Comparison of ENCODE assay signal across 20 cellular contexts in the genomic region with DNA sequence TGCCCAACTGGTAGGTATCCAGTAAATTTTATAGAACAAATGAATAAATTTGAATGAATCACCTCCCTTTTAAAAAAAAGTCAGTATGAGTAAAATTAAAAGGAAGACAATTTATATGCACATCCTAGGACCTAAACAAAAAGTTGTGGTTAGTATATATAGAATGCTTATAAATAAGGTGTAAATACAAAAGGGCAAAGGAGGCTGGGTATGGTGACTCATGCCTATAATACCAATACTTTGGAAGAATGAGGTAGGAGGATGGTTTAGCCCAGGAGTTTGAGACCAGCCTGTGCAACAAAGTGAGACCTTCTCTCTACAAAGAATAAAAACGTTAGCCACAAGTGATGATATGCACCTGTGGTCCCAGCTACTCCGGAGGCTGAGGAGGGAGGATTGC. TPM values are rescaled to one million over a fixed set of nuclear protein-coding genes. Genes with fewer than 3 reads are reported as not detected.
A peak's percentile ranks its signal among the peaks of the same experiment; 100 is the strongest.
DNase-seq lines count a peak whose midpoint lies in the region; ATAC-seq and TF ChIP-seq lines count a peak whose summit lies in the region.
"Had no signal": no experiment of that assay in that cellular context is flagged by ENCODE, and none has a peak within 500 bp of the region (broad histone marks: within the 10 kb centered on the region; RNA-seq: fewer than 3 reads in every experiment).

No MANE protein-coding gene starts in this region.

- no peak overlapping the region for H3K4me3 Mint-ChIP-seq in activated naive CD4-positive, alpha-beta T cell treated with anti-CD3 and anti-CD28 coated beads, Interleukin-2, amount 50 U/mL, for 24 hours
- no peak overlapping the region for H3K4me3 Mint-ChIP-seq in GM23338
- no peak overlapping the region for H3K4me3 Mint-ChIP-seq in central memory CD8-positive, alpha-beta T cell
- no peak overlapping the region for H3K4me3 Mint-ChIP-seq in stimulated activated naive B cell treated with anti-CD40 and anti-IgM and Interleukin-4, amounts not matched to agents 10 μg/mL and 1 μg/mL and 100 μg/mL, for 72 hours
- H3K4me3 Mint-ChIP-seq: CD14-positive monocyte had no signal

- peaks cover 26% of the 10 kb centered on the region for H3K4me1 Mint-ChIP-seq in activated naive CD4-positive, alpha-beta T cell treated with anti-CD3 and anti-CD28 coated beads, Interleukin-2, amount 50 U/mL, for 24 hours
- peaks cover 42% of the 10 kb centered on the region for H3K4me1 Mint-ChIP-seq in GM23338
- H3K4me1 Mint-ChIP-seq in central memory CD8-positive, alpha-beta T cell = peaks cover 26% of the 10 kb centered on the region
- peaks cover 5 to 11% of the 10 kb centered on the region in 2 donors for H3K4me1 Mint-ChIP-seq in stimulated activated naive B cell treated with anti-CD40 and anti-IgM and Interleukin-4, amounts not matched to agents 10 μg/mL and 1 μg/mL and 100 μg/mL, for 72 hours

- H3K27ac Mint-ChIP-seq in activated naive CD4-positive, alpha-beta T cell treated with anti-CD3 and anti-CD28 coated beads, Interleukin-2, amount 50 U/mL, for 24 hours = peak overlapping the region; percentile 18
- peak overlapping the region; percentile 77; the same call in 1 of the 2 replicates for H3K27ac Mint-ChIP-seq in GM23338
- peak overlapping the region; percentile 71 for H3K27ac Mint-ChIP-seq in central memory CD8-positive, alpha-beta T cell (ENCODE audit: low read depth)
- H3K27ac Mint-ChIP-seq in stimulated activated naive B cell treated with anti-CD40 and anti-IgM and Interleukin-4, amounts not matched to agents 10 μg/mL and 1 μg/mL and 100 μg/mL, for 72 hours = peak overlapping the region; percentile 25

- no peaks in the 10 kb centered on the region for H3K27me3 Mint-ChIP-seq in activated naive CD4-positive, alpha-beta T cell treated with anti-CD3 and anti-CD28 coated beads, Interleukin-2, amount 50 U/mL, for 24 hours
- peaks cover 1% of the 10 kb centered on the region for H3K27me3 Mint-ChIP-seq in GM23338 (ENCODE audit: insufficient read depth, low read depth, poor library complexity)
- no peaks in the 10 kb centered on the region for H3K27me3 Mint-ChIP-seq in central memory CD8-positive, alpha-beta T cell
- H3K27me3 Mint-ChIP-seq in stimulated activated naive B cell treated with anti-CD40 and anti-IgM and Interleukin-4, amounts not matched to agents 10 μg/mL and 1 μg/mL and 100 μg/mL, for 72 hours = no peaks in the 10 kb centered on the region

- H4K20me1 ChIP-seq in GM23338 (replicated peaks; ENCODE audit: insufficient read depth) = peaks cover 43% of the 10 kb centered on the region

- H3K79me2 ChIP-seq in GM23338 (replicated peaks; ENCODE audit: insufficient read depth) = peaks cover 81% of the 10 kb centered on the region

- H3K4me3 ChIP-seq in GM23338 = no peak overlapping the region
- H3K4me3 ChIP-seq: K562 had no signal

- H3K36me3 Mint-ChIP-seq in activated naive CD4-positive, alpha-beta T cell treated with anti-CD3 and anti-CD28 coated beads, Interleukin-2, amount 50 U/mL, for 24 hours = peaks cover 4% of the 10 kb centered on the region
- peaks cover 35% of the 10 kb centered on the region for H3K36me3 Mint-ChIP-seq in GM23338 (ENCODE audit: low read depth)
- H3K36me3 Mint-ChIP-seq in central memory CD8-positive, alpha-beta T cell (ENCODE audit: insufficient read depth) = peaks cover 17% of the 10 kb centered on the region
- H3K36me3 Mint-ChIP-seq in stimulated activated naive B cell treated with anti-CD40 and anti-IgM and Interleukin-4, amounts not matched to agents 10 μg/mL and 1 μg/mL and 100 μg/mL, for 72 hours = peaks cover 20 to 28% of the 10 kb centered on the region in 2 donors

- H3K27me3 ChIP-seq in GM23338 (ENCODE audit: insufficient read depth) = no peaks in the 10 kb centered on the region

- H3F3A ChIP-seq in GM23338 (replicated peaks; ENCODE audit: low read depth) = no peaks in the 10 kb centered on the region

- ATAC-seq in GM23338 (no peak), GM21515 (IDR thresholded peaks at IDR 0.05; ENCODE audit: unreplicated experiment) (no peak)
- ATAC-seq in central memory CD8-positive, alpha-beta T cell (replicated peaks; ENCODE audit: extremely low read depth, poor library complexity, severe bottlenecking) = no peak
- no peak for ATAC-seq in stimulated activated naive B cell treated with anti-CD40 and anti-IgM and Interleukin-4, amounts not matched to agents 10 μg/mL and 1 μg/mL and 100 μg/mL, for 72 hours (replicated peaks)
- ATAC-seq: K562 had no signal

- H3K4me2 ChIP-seq in GM23338 = no peak overlapping the region

- H3K9me2 ChIP-seq in GM23338 (ENCODE audit: insufficient read depth) = no peaks in the 10 kb centered on the region

- H2AFZ ChIP-seq in GM23338 = no peak overlapping the region

- TF ChIP-seq CTCF in GM23338 (conservative IDR thresholded peaks at IDR 0.05; ENCODE audit: low read depth in 2 of 2) = no peak

- no peaks in the 10 kb centered on the region for H3K9me3 Mint-ChIP-seq in activated naive CD4-positive, alpha-beta T cell treated with anti-CD3 and anti-CD28 coated beads, Interleukin-2, amount 50 U/mL, for 24 hours
- peaks cover under 1% of the 10 kb centered on the region; the same call in 2 of the 3 replicates for H3K9me3 Mint-ChIP-seq in GM23338
- H3K9me3 Mint-ChIP-seq in central memory CD8-positive, alpha-beta T cell = no peaks in the 10 kb centered on the region
- H3K9me3 Mint-ChIP-seq in stimulated activated naive B cell treated with anti-CD40 and anti-IgM and Interleukin-4, amounts not matched to agents 10 μg/mL and 1 μg/mL and 100 μg/mL, for 72 hours = no peaks in the 10 kb centered on the region

- H3K4me1 ChIP-seq in GM23338 (ENCODE audit: insufficient read depth) = peaks cover 44% of the 10 kb centered on the region
- H3K4me1 ChIP-seq: Caco-2 had no signal

- no peak for DNase-seq in activated naive CD4-positive, alpha-beta T cell treated with anti-CD3 and anti-CD28 coated beads, Interleukin-2, amount 50 U/mL, for 16 hours
- DNase-seq in GM23338 (ENCODE audit: low spot score) = no peak
- no peak for DNase-seq in central memory CD8-positive, alpha-beta T cell (ENCODE audit: low spot score in 2 of 2)
- no peak for DNase-seq in stimulated activated naive B cell treated with anti-CD40 and anti-IgM and Interleukin-4, amounts not matched to agents 10 μg/mL and 1 μg/mL and 100 μg/mL, for 72 hours
- no peak for DNase-seq in SIG-M5 treated with dmso at 0.1 percent for 504 hours (lab: John Stamatoyannopoulos, UW; ENCODE audit: unreplicated experiment)
- DNase-seq: ACHN; AML-193; Caco-2; DMS53; HCEC 1CT; NCI-H1436 treated with DMSO at 0.1 percent for 48 hours; NCI-H2029 treated with DMSO at 0.1 percent for 48 hours; NCI-H2171 treated with DMSO at 0.1 percent for 48 hours; NCI-H446 treated with DMSO at 0.1 percent for 48 hours; NK-92 treated with Interleukin-12 subunit alpha and Interleukin-12 subunit beta, amount 100 ng/mL, for 24 hours; SIG-M5 had no signal

- H3K36me3 ChIP-seq in GM23338 (ENCODE audit: insufficient read depth) = no peaks in the 10 kb centered on the region

- no peak overlapping the region for H3K27ac ChIP-seq in GM23338 (ENCODE audit: low read depth)

TF ChIP-seq in GM23338, 12 proteins besides CTCF, POLR2A, EP300 and RAD21 (continues in another document):
- TF ChIP-seq ZNF331 (CRISPR knock-in tag; IDR thresholded peaks at IDR 0.05; ENCODE audit: low read depth) (no peak), JUNB (IDR thresholded peaks at IDR 0.05; ENCODE audit: unreplicated experiment) (no peak)

RNA-seq across cellular contexts. Expression of gene C2orf69, which starts 12.8 kb away (rescaled TPM):
- total RNA-seq in GM23338 (2014; rRNA removed; shearing (Covaris generic)) = 36.6 and 39.2 TPM in 2 replicates
- polyA plus RNA-seq in GM23338 (2016; fragmentation: Nextera tagmentation; extraction: Ambion mirVana) = 31.2 and 33.4 TPM in 2 replicates

RNA-seq across cellular contexts. Expression of gene TYW5, which starts 31.4 kb away (rescaled TPM):
- total RNA-seq in GM23338 (2014; rRNA removed; shearing (Covaris generic)) = 18.4 and 19.6 TPM in 2 replicates
- 10.6 and 12.4 TPM in 2 replicates for polyA plus RNA-seq in GM23338 (2016; fragmentation: Nextera tagmentation; extraction: Ambion mirVana)

RNA-seq across cellular contexts. Expression of gene MAIP1, which starts 31.5 kb away (rescaled TPM):
- 36.0 and 59.0 TPM in 2 replicates for total RNA-seq in GM23338 (2014; rRNA removed; shearing (Covaris generic))
- polyA plus RNA-seq in GM23338 (2016; fragmentation: Nextera tagmentation; extraction: Ambion mirVana) = 34.0 and 41.9 TPM in 2 replicates

Comparison
In these comparisons a context has a peak if more than half of its experiments do, and no peak if none do; other contexts are left out.
1. H3K27ac Mint-ChIP-seq: peak in every context shown above with its lines; median percentile 77 in GM23338; 71 in central memory CD8-positive, alpha-beta T cell; 25 in stimulated activated naive B cell treated with anti-CD40 and anti-IgM and Interleukin-4, amounts not matched to agents 10 μg/mL and 1 μg/mL and 100 μg/mL, for 72 hours; 18 in activated naive CD4-positive, alpha-beta T cell treated with anti-CD3 and anti-CD28 coated beads, Interleukin-2, amount 50 U/mL, for 24 hours.